ENCODE assay signal across 23 cellular contexts in genomic region chr7:2974093-2974819, GRCh38.
A peak's percentile ranks its signal among the peaks of the same experiment; 100 is the strongest.
DNase-seq lines count a peak whose midpoint lies in the region; ATAC-seq, FAIRE-seq and TF ChIP-seq lines count a peak whose summit lies in the region.
"Had no signal": no experiment of that assay in that cellular context is flagged by ENCODE, and none has a peak within 500 bp of the region (broad histone marks: within the 10 kb centered on the region; RNA-seq: fewer than 3 reads in every experiment).

No MANE protein-coding gene starts in this region.

- no peaks in the 10 kb centered on the region for H3K27me3 Mint-ChIP-seq in activated T-helper 17 cell treated with anti-CD3 and anti-CD28 coated beads, Interleukin-2, amount 50 U/mL, for 72 hours
- H3K27me3 Mint-ChIP-seq in naive thymus-derived CD4-positive, alpha-beta T cell, result no peaks in the 10 kb centered on the region

- CTCF ChIA-PET in HepG2 (lab: Yijun Ruan, JAX; ENCODE audit: low intra/inter-chr PET ratio, low total read pairs), result no interaction called here
- CTCF ChIA-PET in naive thymus-derived CD4-positive, alpha-beta T cell (lab: Charles Lee), result no interaction called here

- no peak overlapping the region for H3K9ac ChIP-seq in HepG2 (ENCODE audit: insufficient read depth, low read depth, low read length)
- H3K9ac ChIP-seq: SK-N-SH had no signal

- no peak for TF ChIP-seq POLR2A in HepG2 (IDR thresholded peaks at IDR 0.05; ENCODE audit: insufficient read depth in 1 of 2, low read depth in 2 of 2, low read length in 2 of 2)
- TF ChIP-seq POLR2A in right lobe of liver (IDR thresholded peaks at IDR 0.05), result no peak

- FAIRE-seq in HepG2 (lab: Jason Lieb, UNC) (no peak), urothelium cell line (lab: Jason Lieb, UNC) (peak; percentile 27)
- FAIRE-seq: bronchial epithelial cell had no signal

- POLR2A ChIA-PET in HepG2 (lab: Yijun Ruan, JAX), result no interaction called here
- POLR2A ChIA-PET in naive thymus-derived CD4-positive, alpha-beta T cell (lab: Charles Lee), result interaction anchor here (1.6 kb wide), 1 partner anchor 9 kb away, joined by 7 read pairs; no protein-coding TSS in a partner anchor

- H3K36me3 ChIP-seq in HepG2 (replicated peaks in 1 of 2; ENCODE audit: control insufficient read depth in 1 of 2, insufficient read depth in 2 of 2, low read length in 2 of 2), result no peaks in the 10 kb centered on the region
- H3K36me3 ChIP-seq in right lobe of liver, result no peaks in the 10 kb centered on the region
- peaks cover 3 to 13% (median 4%) of the 10 kb centered on the region in 3 experiments for H3K36me3 ChIP-seq in naive thymus-derived CD4-positive, alpha-beta T cell (ENCODE audit: control insufficient read depth in 2 of 3, insufficient read depth in 3 of 3, low read length in 3 of 3)

- no peak overlapping the region for H3K4me3 Mint-ChIP-seq in activated T-helper 17 cell treated with anti-CD3 and anti-CD28 coated beads, Interleukin-2, amount 50 U/mL, for 72 hours
- H3K4me3 Mint-ChIP-seq in naive thymus-derived CD4-positive, alpha-beta T cell, result no peak overlapping the region
- H3K4me3 Mint-ChIP-seq: activated T-helper 1 cell treated with anti-CD3 and anti-CD28 coated beads, Interleukin-12 subunit alpha, Interleukin-12 subunit beta, Interleukin-2, Interleukin-4 antibody, amounts not matched to agents 30 ng/mL and 10 ng/mL and 1 ng/mL, durations not matched to agents 14 hours and 24 hours and 36 hours; nephron; stimulated activated effector memory CD8-positive, alpha-beta T cell treated with anti-CD3 and anti-CD28 coated beads, Interleukin-12 subunit alpha, Interleukin-12 subunit beta, amount 100 ng/mL, for 72 hours had no signal

- no peak for DNase-seq in HepG2 (ENCODE audit: low spot score)
- DNase-seq in right lobe of liver, result no peak
- DNase-seq in naive thymus-derived CD4-positive, alpha-beta T cell, result no peak
- DNase-seq in urothelium cell line (ENCODE audit: low spot score), result no peak
- DNase-seq in left colon, result no peak
- no peak for DNase-seq in foreskin keratinocyte
- DNase-seq in H4 (ENCODE audit: low spot score), result no peak
- DNase-seq: amygdala; dermis blood vessel endothelial cell; DMS53; GDM1; glutamatergic neuron; mesenchymal stem cell; MM.1S; NCI-H1436; NCI-H524 treated with DMSO at 0.1 percent for 48 hours; SK-N-SH; stimulated activated CD4-positive, alpha-beta T cell treated with anti-CD3 and anti-CD28 coated beads, Interleukin-1b, Interleukin-23, amount 100 ng/mL, for 48 hours had no signal

- peaks cover 16% of the 10 kb centered on the region for H3K4me1 Mint-ChIP-seq in activated T-helper 17 cell treated with anti-CD3 and anti-CD28 coated beads, Interleukin-2, amount 50 U/mL, for 72 hours
- peaks cover 29 to 59% (median 43%) of the 10 kb centered on the region in 7 donors for H3K4me1 Mint-ChIP-seq in naive thymus-derived CD4-positive, alpha-beta T cell

- intact Hi-C loops in HepG2 (cut with micrococcal nuclease; ENCODE audit: unreplicated experiment) (no loop called here), right lobe of liver (cut with DNase I) (no loop called here), left colon (cut with DNase I, micrococcal nuclease) (no loop called here)
- intact Hi-C loops in naive thymus-derived CD4-positive, alpha-beta T cell (cut with micrococcal nuclease), result no loop called here

- H3K27ac Mint-ChIP-seq in activated T-helper 17 cell treated with anti-CD3 and anti-CD28 coated beads, Interleukin-2, amount 50 U/mL, for 72 hours, result peak overlapping the region; percentile 13
- peak overlapping the region in 6 of 9 donors; percentile 32 to 84 (median 58) for H3K27ac Mint-ChIP-seq in naive thymus-derived CD4-positive, alpha-beta T cell
- H3K27ac Mint-ChIP-seq: nephron had no signal

- H3K36me3 Mint-ChIP-seq in activated T-helper 17 cell treated with anti-CD3 and anti-CD28 coated beads, Interleukin-2, amount 50 U/mL, for 72 hours (ENCODE audit: low read depth), result peaks cover 62% of the 10 kb centered on the region
- H3K36me3 Mint-ChIP-seq in naive thymus-derived CD4-positive, alpha-beta T cell, result peaks cover 0 to 22% (median 14%) of the 10 kb centered on the region in 5 donors

- ATAC-seq in HepG2, result no peak
- no peak for ATAC-seq in right lobe of liver
- no peak for ATAC-seq in activated T-helper 17 cell treated with anti-CD3 and anti-CD28 coated beads, Interleukin-2, amount 50 U/mL, for 72 hours (replicated peaks)
- ATAC-seq in naive thymus-derived CD4-positive, alpha-beta T cell, result no peak
- ATAC-seq in left colon, result no peak
- ATAC-seq in foreskin keratinocyte, result no peak
- ATAC-seq: stimulated activated effector memory CD8-positive, alpha-beta T cell treated with anti-CD3 and anti-CD28 coated beads, Interleukin-12 subunit alpha, Interleukin-12 subunit beta, amount 100 ng/mL, for 72 hours had no signal

- TF ChIP-seq EP300 in HepG2 (IDR thresholded peaks at IDR 0.05; ENCODE audit: low read depth in 2 of 2, low read length in 2 of 2), result no peak
- TF ChIP-seq EP300 in HepG2 (CRISPR knock-in tag; IDR thresholded peaks at IDR 0.05; ENCODE audit: borderline replicate concordance), result no peak

- BruUV-seq in HepG2 (replicated peaks; lab: Mats Ljungman, UMichigan), result no TSS peak

- no peaks in the 10 kb centered on the region for H3K79me2 ChIP-seq in HepG2 (ENCODE audit: insufficient read depth, low read length)

- WGBS in HepG2 (ENCODE audit: low lambda C conversion rate), result 39% methylated on average over 13 of the region's 13 CpGs
- WGBS in right lobe of liver (ENCODE audit: insufficient coverage, low coverage, low lambda C conversion rate, missing lambda C conversion rate), result 66% methylated on average over 5 of the region's 13 CpGs

- in situ Hi-C loops in HepG2 (cut with HindIII; ENCODE audit: extremely low pct_ligation_motif_present, low pct_unique_long_range_greater_than_20kb), result no loop called here

- no peaks in the 10 kb centered on the region for H4K20me1 ChIP-seq in HepG2 (ENCODE audit: insufficient read depth, low read length)

- no peak overlapping the region for H2AFZ ChIP-seq in HepG2 (ENCODE audit: low read length)

- no peak overlapping the region for H3K4me2 ChIP-seq in HepG2 (ENCODE audit: low read depth, low read length)
- H3K4me2 ChIP-seq: SK-N-SH had no signal

- TF ChIP-seq RAD21 in HepG2 (CRISPR knock-in tag; IDR thresholded peaks at IDR 0.05), result no peak

- no peaks in the 10 kb centered on the region for H3K9me3 Mint-ChIP-seq in activated T-helper 17 cell treated with anti-CD3 and anti-CD28 coated beads, Interleukin-2, amount 50 U/mL, for 72 hours
- no peaks in the 10 kb centered on the region for H3K9me3 Mint-ChIP-seq in naive thymus-derived CD4-positive, alpha-beta T cell
- H3K9me3 Mint-ChIP-seq: activated T-helper 1 cell treated with anti-CD3 and anti-CD28 coated beads, Interleukin-12 subunit alpha, Interleukin-12 subunit beta, Interleukin-2, Interleukin-4 antibody, amounts not matched to agents 30 ng/mL and 10 ng/mL and 1 ng/mL, durations not matched to agents 14 hours and 24 hours and 36 hours; nephron; stimulated activated effector memory CD8-positive, alpha-beta T cell treated with anti-CD3 and anti-CD28 coated beads, Interleukin-12 subunit alpha, Interleukin-12 subunit beta, amount 100 ng/mL, for 72 hours had no signal

- H3K27ac ChIP-seq in HepG2 (ENCODE audit: extremely low read length, insufficient read depth, low read length), result no peak overlapping the region
- no peak overlapping the region for H3K27ac ChIP-seq in right lobe of liver
- H3K27ac ChIP-seq in naive thymus-derived CD4-positive, alpha-beta T cell (ENCODE audit: low read depth, low read length), result no peak overlapping the region
- H3K27ac ChIP-seq in foreskin keratinocyte, result no peak overlapping the region

- no peaks in the 10 kb centered on the region for H3K4me1 ChIP-seq in HepG2 (ENCODE audit: insufficient read depth, low read length)
- H3K4me1 ChIP-seq in right lobe of liver, result no peaks in the 10 kb centered on the region
- H3K4me1 ChIP-seq in naive thymus-derived CD4-positive, alpha-beta T cell (ENCODE audit: control insufficient read depth in 2 of 2, insufficient read depth in 2 of 2, low read length in 2 of 2), result peaks cover 6 to 7% of the 10 kb centered on the region in 2 donors
- no peaks in the 10 kb centered on the region for H3K4me1 ChIP-seq in foreskin keratinocyte

- H3K9me3 ChIP-seq in HepG2 (ENCODE audit: low read length), result no peaks in the 10 kb centered on the region
- no peaks in the 10 kb centered on the region for H3K9me3 ChIP-seq in right lobe of liver
- H3K9me3 ChIP-seq in naive thymus-derived CD4-positive, alpha-beta T cell (ENCODE audit: control insufficient read depth in 2 of 3, low read length in 3 of 3), result no peaks in the 10 kb centered on the region
- H3K9me3 ChIP-seq: SK-N-SH had no signal

- H3K4me3 ChIP-seq in HepG2 (replicated peaks in 1 of 3; ENCODE audit: insufficient read depth in 1 of 3, low read depth in 2 of 3, low read length in 3 of 3) (no peak overlapping the region), right lobe of liver (no peak overlapping the region)
- no peak overlapping the region for H3K4me3 ChIP-seq in naive thymus-derived CD4-positive, alpha-beta T cell (ENCODE audit: low read length)

- no peak for TF ChIP-seq CTCF in HepG2 (CRISPR knock-in tag; IDR thresholded peaks at IDR 0.05)
- no peak for TF ChIP-seq CTCF in right lobe of liver (IDR thresholded peaks at IDR 0.05)
- no peak for TF ChIP-seq CTCF in foreskin keratinocyte (conservative IDR thresholded peaks at IDR 0.05)

- H3K27me3 ChIP-seq in HepG2 (ENCODE audit: control insufficient read depth in 1 of 2, insufficient read depth in 2 of 2, low read length in 2 of 2) (peaks cover 0 to 14% of the 10 kb centered on the region in 2 experiments; a peak in 1 of 5 replicates), right lobe of liver (no peaks in the 10 kb centered on the region), foreskin keratinocyte (no peaks in the 10 kb centered on the region)
- no peaks in the 10 kb centered on the region for H3K27me3 ChIP-seq in naive thymus-derived CD4-positive, alpha-beta T cell (ENCODE audit: control insufficient read depth in 2 of 2, insufficient read depth in 2 of 2, low read length in 2 of 2)

TF ChIP-seq in HepG2, 621 proteins besides CTCF, POLR2A, EP300 and RAD21 (continues in another document):
- TF ChIP-seq ZNF770 (CRISPR knock-in tag; IDR thresholded peaks at IDR 0.05) (peak; percentile 48; the same call in 1 of the 2 replicates), SCMH1 (CRISPR knock-in tag; IDR thresholded peaks at IDR 0.05; ENCODE audit: borderline replicate concordance) (no peak)
